9 cellular contexts compared by ENCODE assay signal in genomic region chr5:73160239-73160671, GRCh38. TPM values are rescaled to one million over a fixed set of nuclear protein-coding genes. Genes with fewer than 3 reads are reported as not detected.
DNase-seq lines count a peak whose midpoint lies in the region; ATAC-seq and TF ChIP-seq lines count a peak whose summit lies in the region.
"Had no signal": no experiment of that assay in that cellular context is flagged by ENCODE, and none has a peak within 500 bp of the region (broad histone marks: within the 10 kb centered on the region; RNA-seq: fewer than 3 reads in every experiment).

No MANE protein-coding gene starts in this region.

- H3K27me3 Mint-ChIP-seq in CD4-positive, CD25-positive, alpha-beta regulatory T cell = peaks cover 37% of the 10 kb centered on the region
- H3K27me3 Mint-ChIP-seq in endodermal cell (ENCODE audit: insufficient read depth) = no peaks in the 10 kb centered on the region

- H3K27ac Mint-ChIP-seq in CD4-positive, CD25-positive, alpha-beta regulatory T cell = peak overlapping the region in 2 of 3 donors; percentile 20 to 45
- H3K27ac Mint-ChIP-seq in endodermal cell = no peak overlapping the region

- H3K9ac ChIP-seq in endodermal cell (ENCODE audit: extremely low read depth, low read length, poor library complexity, severe bottlenecking) = no peak overlapping the region

- H3K4me1 ChIP-seq in CD4-positive, CD25-positive, alpha-beta regulatory T cell (ENCODE audit: control insufficient read depth, insufficient read depth, low read length, poor library complexity, severe bottlenecking) = peaks cover 19% of the 10 kb centered on the region
- no peaks in the 10 kb centered on the region for H3K4me1 ChIP-seq in endodermal cell (ENCODE audit: control insufficient read depth, insufficient read depth, low read length)

- peak overlapping the region in 2 of 4 donors; percentile 13 to 50 for H3K4me3 Mint-ChIP-seq in CD4-positive, CD25-positive, alpha-beta regulatory T cell
- H3K4me3 Mint-ChIP-seq in endodermal cell = no peak overlapping the region

- H3K4me3 ChIP-seq in CD4-positive, CD25-positive, alpha-beta regulatory T cell (ENCODE audit: low read depth, low read length) = peak overlapping the region; percentile 5
- no peak overlapping the region for H3K4me3 ChIP-seq in endodermal cell (ENCODE audit: low read length)

- no peaks in the 10 kb centered on the region for H3K36me3 Mint-ChIP-seq in CD4-positive, CD25-positive, alpha-beta regulatory T cell
- no peaks in the 10 kb centered on the region for H3K36me3 Mint-ChIP-seq in endodermal cell (ENCODE audit: low read depth)

- H3K27me3 ChIP-seq in CD4-positive, CD25-positive, alpha-beta regulatory T cell (ENCODE audit: control insufficient read depth, insufficient read depth, low read length) = peaks cover 28% of the 10 kb centered on the region
- no peaks in the 10 kb centered on the region for H3K27me3 ChIP-seq in endodermal cell (ENCODE audit: control insufficient read depth, insufficient read depth, low read length, poor library complexity, severe bottlenecking)

- ATAC-seq in CD4-positive, CD25-positive, alpha-beta regulatory T cell (ENCODE audit: low read depth in 2 of 2) = peak; percentile 70 to 83
- ATAC-seq in GM21528 (IDR thresholded peaks at IDR 0.05; ENCODE audit: low FRiP score, unreplicated experiment) = peak; percentile 80

- no peak for TF ChIP-seq CTCF in endodermal cell (conservative IDR thresholded peaks at IDR 0.05)

- peak in 2 of 3 donors; percentile 64 to 85 for DNase-seq in CD4-positive, CD25-positive, alpha-beta regulatory T cell
- DNase-seq in NOMO-1 treated with DMSO at 0.1 percent for 48 hours (lab: John Stamatoyannopoulos, UW; ENCODE audit: unreplicated experiment) (peak; percentile 98), amniotic epithelial cell (ENCODE audit: low read depth) (peak; percentile 75), DMS79 (lab: John Stamatoyannopoulos, UW) (no peak), endodermal cell (no peak), NCI-H1694 (lab: John Stamatoyannopoulos, UW) (no peak), DMS53 (lab: John Stamatoyannopoulos, UW) (no peak)

- WGBS in endodermal cell (ENCODE audit: insufficient coverage in 1 of 2, insufficient read length in 1 of 2), 2 experiments = 75 to 95% methylated on average over 4 of the region's 4 CpGs

- no peak overlapping the region for H3K27ac ChIP-seq in CD4-positive, CD25-positive, alpha-beta regulatory T cell (ENCODE audit: insufficient read depth, low read length, poor library complexity, severe bottlenecking)
- no peak overlapping the region for H3K27ac ChIP-seq in endodermal cell (ENCODE audit: low read depth, low read length)

- H3K9me3 ChIP-seq in CD4-positive, CD25-positive, alpha-beta regulatory T cell (ENCODE audit: control insufficient read depth in 2 of 2, low read length in 2 of 2) = no peaks in the 10 kb centered on the region
- no peaks in the 10 kb centered on the region for H3K9me3 ChIP-seq in endodermal cell (ENCODE audit: control insufficient read depth, low read length)

- H3K36me3 ChIP-seq in CD4-positive, CD25-positive, alpha-beta regulatory T cell (ENCODE audit: control insufficient read depth, insufficient read depth, low read length) = no peaks in the 10 kb centered on the region
- H3K36me3 ChIP-seq in endodermal cell (ENCODE audit: control insufficient read depth, insufficient read depth, low read length) = no peaks in the 10 kb centered on the region

- peaks cover 4 to 30% (median 22%) of the 10 kb centered on the region in 4 donors for H3K4me1 Mint-ChIP-seq in CD4-positive, CD25-positive, alpha-beta regulatory T cell
- H3K4me1 Mint-ChIP-seq in endodermal cell = no peaks in the 10 kb centered on the region

- H3K9me3 Mint-ChIP-seq in CD4-positive, CD25-positive, alpha-beta regulatory T cell = peaks cover 0 to 4% (median 0%) of the 10 kb centered on the region in 7 donors
- H3K9me3 Mint-ChIP-seq in endodermal cell = no peaks in the 10 kb centered on the region

RNA-seq across cellular contexts. Expression of gene TMEM174, which starts 12.7 kb away (rescaled TPM):
- not detected for total RNA-seq in CD4-positive, CD25-positive, alpha-beta regulatory T cell
- polyA plus RNA-seq in CD4-positive, CD25-positive, alpha-beta regulatory T cell = not detected
- total RNA-seq in endodermal cell = not detected
- not detected for polyA plus RNA-seq in endodermal cell (2013, experiment 1 of 2)
- not detected for polyA plus RNA-seq in endodermal cell (2013, experiment 2 of 2)
- total RNA-seq: myocyte had no signal

RNA-seq across cellular contexts. Expression of gene TMEM171, which starts 39.9 kb away (rescaled TPM):
- not detected for total RNA-seq in CD4-positive, CD25-positive, alpha-beta regulatory T cell
- not detected for polyA plus RNA-seq in CD4-positive, CD25-positive, alpha-beta regulatory T cell
- total RNA-seq in endodermal cell = under 1 TPM; 0.57 to 0.73 TPM
- polyA plus RNA-seq in endodermal cell (2013, experiment 1 of 2) = not detected
- polyA plus RNA-seq in endodermal cell (2013, experiment 2 of 2) = not detected

Comparison
In these comparisons a context has a peak if more than half of its experiments do, and no peak if none do; other contexts are left out.
1. DNase-seq: peak in CD4-positive, CD25-positive, alpha-beta regulatory T cell (2 of 3), NOMO-1 treated with DMSO at 0.1 percent for 48 hours (single experiment) and amniotic epithelial cell (single experiment); none in DMS79 (single experiment), endodermal cell (single experiment), NCI-H1694 (single experiment) and DMS53 (single experiment).